In genomic region chr11:2207773-2208621, GRCh38 we compare ENCODE assay signal across 14 cellular contexts. TPM values are rescaled to one million over a fixed set of nuclear protein-coding genes. Genes with fewer than 3 reads are reported as not detected.
DNase-seq lines count a peak whose midpoint lies in the region; ATAC-seq, FAIRE-seq and TF ChIP-seq lines count a peak whose summit lies in the region.
"Had no signal": no experiment of that assay in that cellular context is flagged by ENCODE, and none has a peak within 500 bp of the region (broad histone marks: within the 10 kb centered on the region; RNA-seq: fewer than 3 reads in every experiment).

No MANE protein-coding gene starts in this region.

- no peak overlapping the region for H3K4me3 ChIP-seq in DND-41 (ENCODE audit: low read depth in 1 of 2, low read length in 2 of 2)
- no peak overlapping the region for H3K4me3 ChIP-seq in RWPE2 (ENCODE audit: severe bottlenecking)
- H3K4me3 ChIP-seq in heart left ventricle: no peak overlapping the region
- no peak overlapping the region for H3K4me3 ChIP-seq in trophoblast cell (ENCODE audit: low read depth, low read length)
- H3K4me3 ChIP-seq: mucosa of descending colon had no signal

- H4K8ac ChIP-seq in trophoblast cell (ENCODE audit: low read depth, low read length): no peak overlapping the region

- H2AFZ ChIP-seq in DND-41 (ENCODE audit: low read depth, low read length) (no peak overlapping the region), trophoblast cell (ENCODE audit: insufficient read depth, low read length, poor library complexity) (no peak overlapping the region)

- WGBS in heart left ventricle, 4 donors: 70 to 86% (median 82%) methylated on average over 22 to 24 of the region's 24 CpGs
- WGBS in trophoblast cell (ENCODE audit: extremely low coverage, insufficient coverage, insufficient read length): no CpG with 5 or more reads among the region's 24 CpGs

- H3K9me3 ChIP-seq in DND-41 (ENCODE audit: insufficient read depth, low read length, severe bottlenecking) (no peaks in the 10 kb centered on the region), RWPE2 (ENCODE audit: severe bottlenecking) (no peaks in the 10 kb centered on the region), heart left ventricle (peaks cover 0 to 6% (median 0%) of the 10 kb centered on the region in 12 donors), trophoblast cell (ENCODE audit: insufficient read depth, low read depth, low read length) (peaks cover 6% of the 10 kb centered on the region)
- H3K9me3 ChIP-seq: mucosa of descending colon had no signal

- H3K4me1 ChIP-seq in DND-41 (ENCODE audit: insufficient read depth, low read length) (peaks cover 8% of the 10 kb centered on the region), RWPE2 (ENCODE audit: insufficient read depth, poor library complexity, severe bottlenecking) (peaks cover 2% of the 10 kb centered on the region), heart left ventricle (no peaks in the 10 kb centered on the region), trophoblast cell (ENCODE audit: control insufficient read depth in 1 of 2, insufficient read depth in 2 of 2, low read length in 2 of 2) (peaks cover 22 to 26% of the 10 kb centered on the region in 2 experiments)

- DNase-seq in DND-41 (peak; percentile 2), RWPE2 (ENCODE audit: low spot score) (peak; percentile 46), heart left ventricle (peak in 3 of 5 donors; percentile 3 to 46 (median 12)), trophoblast cell (peak; percentile 99), NCI-H187 (lab: John Stamatoyannopoulos, UW) (no peak), D721Med (ENCODE audit: insufficient read length, low spot score) (no peak), GM20000 (ENCODE audit: low spot score) (no peak)
- DNase-seq: effector CD4-positive, alpha-beta T cell; NCI-H2171 treated with DMSO at 0.1 percent for 48 hours; stimulated activated CD4-positive, alpha-beta T cell treated with anti-CD3 and anti-CD28 coated beads, Interleukin-1b, Interleukin-23, amount 100 ng/mL, for 48 hours had no signal

- H2BK120ac ChIP-seq in trophoblast cell (ENCODE audit: insufficient read depth, low read length, poor library complexity): no peak overlapping the region

- peaks cover 3% of the 10 kb centered on the region for H3K79me1 ChIP-seq in trophoblast cell (ENCODE audit: low read length)

- no peak overlapping the region for H3K27ac ChIP-seq in DND-41 (ENCODE audit: low read length)
- H3K27ac ChIP-seq in RWPE2 (ENCODE audit: poor library complexity, severe bottlenecking): no peak overlapping the region
- H3K27ac ChIP-seq in heart left ventricle: no peak overlapping the region
- H3K27ac ChIP-seq in trophoblast cell (ENCODE audit: low read depth, low read length): no peak overlapping the region

- H4K12ac ChIP-seq in trophoblast cell (ENCODE audit: low read depth, low read length): no peak overlapping the region

- no peak overlapping the region for H4K91ac ChIP-seq in trophoblast cell (ENCODE audit: low read depth, low read length)

- no peak for FAIRE-seq in D721Med (lab: Jason Lieb, UNC)
- FAIRE-seq: urothelium cell line had no signal

- H3K27me3 ChIP-seq in DND-41 (ENCODE audit: insufficient read depth, low read length, poor library complexity) (no peaks in the 10 kb centered on the region), RWPE2 (ENCODE audit: insufficient read depth, poor library complexity, severe bottlenecking) (no peaks in the 10 kb centered on the region), heart left ventricle (peaks cover 0 to 11% (median 0%) of the 10 kb centered on the region in 9 donors), trophoblast cell (ENCODE audit: insufficient read depth, low read length) (no peaks in the 10 kb centered on the region)

- no peaks in the 10 kb centered on the region for H3K79me2 ChIP-seq in DND-41 (ENCODE audit: insufficient read depth, low read length)
- H3K79me2 ChIP-seq in trophoblast cell (ENCODE audit: control insufficient read depth, insufficient read depth, low read length, poor library complexity): no peaks in the 10 kb centered on the region

- no peak overlapping the region for H3K23ac ChIP-seq in trophoblast cell (ENCODE audit: low read length)

- H3K36me3 ChIP-seq in DND-41 (ENCODE audit: insufficient read depth, low read length) (no peaks in the 10 kb centered on the region), RWPE2 (ENCODE audit: low read depth) (no peaks in the 10 kb centered on the region), heart left ventricle (no peaks in the 10 kb centered on the region), trophoblast cell (ENCODE audit: control insufficient read depth in 1 of 2, insufficient read depth in 2 of 2, low read length in 2 of 2) (no peaks in the 10 kb centered on the region)

- no peak overlapping the region for H2BK5ac ChIP-seq in trophoblast cell (ENCODE audit: low read depth, low read length, poor library complexity)

- no peak overlapping the region for H2AK5ac ChIP-seq in trophoblast cell (ENCODE audit: low read length)

- H3K9ac ChIP-seq in DND-41 (ENCODE audit: low read depth, low read length) (no peak overlapping the region), trophoblast cell (ENCODE audit: low read length) (no peak overlapping the region)

- H4K20me1 ChIP-seq in DND-41 (ENCODE audit: insufficient read depth, low read length): no peaks in the 10 kb centered on the region

- no peak overlapping the region for H3K4ac ChIP-seq in trophoblast cell (ENCODE audit: low read depth, low read length)

- TF ChIP-seq POLR2A in heart left ventricle (IDR thresholded peaks at IDR 0.05): no peak

- H3K18ac ChIP-seq in trophoblast cell (ENCODE audit: low read length): peak overlapping the region; percentile 14

- H3K14ac ChIP-seq in trophoblast cell (ENCODE audit: low read length): no peak overlapping the region

- intact Hi-C loops in heart left ventricle (cut with DNase I): no loop called here

- no peak for TF ChIP-seq CTCF in DND-41 (IDR thresholded peaks at IDR 0.05; ENCODE audit: borderline replicate concordance, extremely low read depth, low read length, poor library complexity, severe bottlenecking)
- no peak for TF ChIP-seq CTCF in RWPE2 (IDR thresholded peaks at IDR 0.05; ENCODE audit: poor library complexity, severe bottlenecking)
- no peak for TF ChIP-seq CTCF in heart left ventricle (IDR thresholded peaks at IDR 0.05)
- no peak for TF ChIP-seq CTCF in D721Med (IDR thresholded peaks at IDR 0.05; ENCODE audit: insufficient read depth, missing control alignments)
- TF ChIP-seq CTCF in GM20000 (IDR thresholded peaks at IDR 0.05; ENCODE audit: extremely low read depth, missing control alignments): no peak

- ATAC-seq in DND-41 (ENCODE audit: insufficient read depth, low read depth) (no peak), RWPE2 (ENCODE audit: low read depth) (no peak), heart left ventricle (no peak)

- H3K4me2 ChIP-seq in DND-41 (ENCODE audit: insufficient read depth, low read length): no peak overlapping the region
- H3K4me2 ChIP-seq in trophoblast cell (ENCODE audit: low read length): no peak overlapping the region

- no peak overlapping the region for H2BK12ac ChIP-seq in trophoblast cell (ENCODE audit: low read length)

RNA-seq across cellular contexts. Expression of gene TH, which starts 36.4 kb away (rescaled TPM):
- not detected for total RNA-seq in heart left ventricle
- polyA plus RNA-seq in heart left ventricle: under 1 TPM in 1 of 2 donors, not detected in 1; 0.08 TPM
- 0.03 TPM in 2 replicates for polyA plus RNA-seq in trophoblast cell (2013)
- total RNA-seq: pulmonary artery endothelial cell had no signal
- polyA plus RNA-seq: BJ had no signal

RNA-seq across cellular contexts. Expression of gene INS, which starts 47.0 kb away (rescaled TPM):
- under 1 TPM in 1 of 9 donors, not detected in 8; 0.67 TPM for total RNA-seq in heart left ventricle
- 1 to 10 TPM in 1 of 2 donors, not detected in 1; 1.8 TPM for polyA plus RNA-seq in heart left ventricle
- not detected in 2 replicates for polyA plus RNA-seq in trophoblast cell (2013)
- total RNA-seq: mucosa of descending colon, pulmonary artery endothelial cell had no signal
- polyA plus RNA-seq: BJ had no signal

Comparison
In these comparisons a context has a peak if more than half of its experiments do, and no peak if none do; other contexts are left out.
1. DNase-seq: peak in DND-41 (single experiment), RWPE2 (single experiment), heart left ventricle (3 of 5) and trophoblast cell (2 of 2); none in NCI-H187 (0 of 2), D721Med (single experiment) and GM20000 (single experiment).